ENCODE assay signal across 30 cellular contexts in the genomic region with DNA sequence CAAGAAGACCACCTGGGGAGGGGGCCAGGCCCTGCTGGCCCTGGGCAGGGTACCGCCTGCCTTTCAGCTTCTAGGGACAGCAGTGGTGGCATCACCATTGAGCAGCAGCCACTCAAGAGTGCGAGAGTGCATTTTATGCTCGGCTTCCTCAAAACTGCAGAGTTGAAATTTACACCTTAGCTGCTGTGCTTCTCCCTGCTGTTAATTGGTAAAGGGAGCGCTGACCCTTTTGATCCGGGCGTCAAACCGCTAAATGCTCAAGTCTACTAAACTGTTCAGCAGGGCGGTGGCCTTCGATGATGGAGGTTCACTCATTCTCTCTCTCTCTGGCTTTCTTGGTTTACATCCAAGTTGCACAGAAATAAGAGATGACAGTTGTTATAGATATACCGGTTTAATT.
"Had no signal": no experiment of that assay in that cellular context is flagged by ENCODE, and none has a peak within 500 bp of the region (broad histone marks: within the 10 kb centered on the region; RNA-seq: fewer than 3 reads in every experiment).

No MANE protein-coding gene starts in this region.

- H3K36me3 ChIP-seq: brain microvascular endothelial cell had no signal

- FAIRE-seq: astrocyte, bronchial epithelial cell, colon, endometrium, endothelial cell of umbilical vein, frontal cortex had no signal

- H3K4me3 Mint-ChIP-seq: activated CD4-positive, alpha-beta memory T cell treated with anti-CD3 and anti-CD28 coated beads, Interleukin-2, amount 10 ng/mL, durations not matched to agents 7 days and 5 days; activated CD4-positive, alpha-beta T cell treated with anti-CD3 and anti-CD28 coated beads for 36 hours; activated CD4-positive, alpha-beta T cell treated with anti-CD3 and anti-CD28 coated beads, Interleukin-2, amount 10 ng/mL, durations not matched to agents 7 days and 5 days; activated naive CD8-positive, alpha-beta T cell; activated T-cell treated with anti-CD3 and anti-CD28 coated beads, Interleukin-2, amount 50 U/mL, for 4 hours; activated T-helper 17 cell treated with anti-CD3 and anti-CD28 coated beads, Interleukin-2, amount 50 U/mL, for 72 hours had no signal

- H3K9me3 Mint-ChIP-seq: activated CD4-positive, alpha-beta memory T cell treated with anti-CD3 and anti-CD28 coated beads, Interleukin-2, amount 10 ng/mL, durations not matched to agents 7 days and 5 days; activated CD4-positive, alpha-beta T cell treated with anti-CD3 and anti-CD28 coated beads, Interleukin-2, amount 10 ng/mL, durations not matched to agents 7 days and 5 days; activated T-cell treated with anti-CD3 and anti-CD28 coated beads, Interleukin-2, amount 50 U/mL, for 4 hours; activated T-helper 17 cell treated with anti-CD3 and anti-CD28 coated beads, Interleukin-2, amount 50 U/mL, for 72 hours had no signal

- DNase-seq: activated CD4-positive, alpha-beta memory T cell treated with anti-CD3 and anti-CD28 coated beads, Interleukin-2, amount 10 ng/mL, durations not matched to agents 7 days and 5 days; activated CD4-positive, alpha-beta T cell treated with anti-CD3 and anti-CD28 coated beads for 36 hours; activated CD4-positive, alpha-beta T cell treated with anti-CD3 and anti-CD28 coated beads, Interleukin-2, amount 10 ng/mL, durations not matched to agents 7 days and 5 days; activated CD4-positive, alpha-beta T cell treated with anti-CD3 and anti-CD28 coated beads, Interleukin-2, amount 50 U/mL, for 4 hours; activated CD4-positive, CD25-positive, alpha-beta regulatory T cell; activated CD4-positive, CD25-positive, alpha-beta regulatory T cell treated with anti-CD3 and anti-CD28 coated beads, Interleukin-2, amount 50 U/mL, for 72 hours; activated CD8-positive, alpha-beta memory T cell treated with anti-CD3 and anti-CD28 coated beads, Interleukin-2, amount 50 U/mL, for 48 hours; activated effector memory CD4-positive, alpha-beta T cell treated with Interleukin-2 at 50 U/mL for 16 hours; activated gamma-delta T cell treated with Interleukin-2 at 50 U/mL for 16 hours; activated naive CD4-positive, alpha-beta T cell treated with anti-CD3 and anti-CD28 coated beads, Interleukin-2, amount 50 U/mL, for 16 hours; activated naive CD4-positive, alpha-beta T cell treated with Interleukin-2 at 50 U/mL for 16 hours; activated T-cell treated with anti-CD3 and anti-CD28 coated beads, Interleukin-2, amount 50 U/mL, for 4 hours; amniotic stem cell; anterior cingulate cortex; brain microvascular endothelial cell; caudate nucleus; cortex of kidney; effector CD8-positive, alpha-beta T cell; foreskin fibroblast; head of caudate nucleus; hippocampal formation; T-helper 2 cell had no signal

- H3K27me3 ChIP-seq: brain microvascular endothelial cell had no signal

- H3K27ac ChIP-seq: brain microvascular endothelial cell had no signal

- H3K36me3 Mint-ChIP-seq: activated naive CD8-positive, alpha-beta T cell had no signal

- H3K27ac Mint-ChIP-seq: activated CD4-positive, alpha-beta memory T cell treated with anti-CD3 and anti-CD28 coated beads, Interleukin-2, amount 10 ng/mL, durations not matched to agents 7 days and 5 days; activated CD4-positive, alpha-beta T cell treated with anti-CD3 and anti-CD28 coated beads for 36 hours; activated CD4-positive, alpha-beta T cell treated with anti-CD3 and anti-CD28 coated beads, Interleukin-2, amount 10 ng/mL, durations not matched to agents 7 days and 5 days; activated naive CD8-positive, alpha-beta T cell; activated T-helper 17 cell treated with anti-CD3 and anti-CD28 coated beads, Interleukin-2, amount 50 U/mL, for 72 hours had no signal

- H3K4me1 Mint-ChIP-seq: activated CD4-positive, alpha-beta memory T cell treated with anti-CD3 and anti-CD28 coated beads, Interleukin-2, amount 10 ng/mL, durations not matched to agents 7 days and 5 days; activated CD4-positive, alpha-beta T cell treated with anti-CD3 and anti-CD28 coated beads, Interleukin-2, amount 10 ng/mL, durations not matched to agents 7 days and 5 days; activated T-helper 17 cell treated with anti-CD3 and anti-CD28 coated beads, Interleukin-2, amount 50 U/mL, for 72 hours had no signal
